ENCODE assay signal across 30 cellular contexts in the genomic region with DNA sequence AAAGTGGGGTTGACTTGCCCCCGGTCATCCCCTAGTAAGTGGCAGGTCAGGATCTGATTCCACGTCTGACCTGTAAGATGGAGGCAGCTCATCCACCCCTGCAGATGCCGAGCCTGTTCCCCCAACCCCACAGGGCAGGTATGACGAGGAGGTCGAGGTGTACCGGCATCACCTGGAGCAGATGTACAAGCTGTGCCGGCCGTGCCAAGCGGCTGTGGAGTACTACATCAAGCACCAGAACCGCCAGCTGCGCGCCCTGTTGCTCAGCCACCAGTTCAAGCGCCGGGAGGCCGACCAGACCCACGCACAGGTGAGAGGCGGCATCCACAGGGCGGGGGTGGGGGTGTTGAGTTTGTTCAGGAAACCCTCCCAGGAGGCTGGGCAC.
"Had no signal": no experiment of that assay in that cellular context is flagged by ENCODE, and none has a peak within 500 bp of the region (broad histone marks: within the 10 kb centered on the region; RNA-seq: fewer than 3 reads in every experiment).

No MANE protein-coding gene starts in this region.

- H3K9me3 Mint-ChIP-seq: endodermal cell; memory B cell; nephron; neural progenitor cell; stimulated activated naive CD8-positive, alpha-beta T cell treated with anti-CD3 and anti-CD28 coated beads, Interleukin-15, amount 100 ng/mL, for 72 hours had no signal

- H3K4me3 Mint-ChIP-seq: endodermal cell; memory B cell; nephron; neural progenitor cell; stimulated activated naive CD8-positive, alpha-beta T cell treated with anti-CD3 and anti-CD28 coated beads, Interleukin-15, amount 100 ng/mL, for 72 hours had no signal

- H3K4me3 ChIP-seq: dorsolateral prefrontal cortex, gastrocnemius medialis, hepatocyte, lung, neural progenitor cell, ovary, smooth muscle cell, suprapubic skin, transverse colon, vagina had no signal

- H3K4me2 ChIP-seq: hepatocyte, neural progenitor cell, smooth muscle cell had no signal

- ATAC-seq: esophagus mucosa; gastrocnemius medialis; left lobe of liver; sciatic nerve; stimulated activated naive CD8-positive, alpha-beta T cell treated with anti-CD3 and anti-CD28 coated beads, Interleukin-15, amount 100 ng/mL, for 72 hours had no signal

- H3K27me3 Mint-ChIP-seq: memory B cell; stimulated activated naive CD8-positive, alpha-beta T cell treated with anti-CD3 and anti-CD28 coated beads, Interleukin-15, amount 100 ng/mL, for 72 hours had no signal

- H3K27me3 ChIP-seq: dorsolateral prefrontal cortex, gastrocnemius medialis, hepatocyte, neural progenitor cell, ovary, suprapubic skin, transverse colon, vagina had no signal

- H2AFZ ChIP-seq: hepatocyte, neural progenitor cell had no signal

- H3K9me3 ChIP-seq: gastrocnemius medialis, ovary, suprapubic skin, transverse colon, vagina had no signal

- DNase-seq: effector CD4-positive, alpha-beta T cell; endodermal cell; foreskin fibroblast; gastrocnemius medialis; head of caudate nucleus; kidney; nucleus accumbens; ovary; retina; stimulated activated CD4-positive, alpha-beta T cell treated with anti-CD3 and anti-CD28 coated beads, Interleukin-12 subunit alpha, Interleukin-12 subunit beta, amount 100 ng/mL, for 4 hours; stimulated activated CD4-positive, alpha-beta T cell treated with anti-CD3 and anti-CD28 coated beads, Interleukin-1b, Interleukin-23, amount 100 ng/mL, for 48 hours; stimulated activated CD4-positive, alpha-beta T cell treated with anti-CD3 and anti-CD28 coated beads, Interleukin-4, amount 100 ng/mL, for 1 hour; stimulated activated CD8-positive, alpha-beta memory T cell treated with anti-CD3 and anti-CD28 coated beads, Interleukin-4, amount 100 ng/mL, for 48 hours; stimulated activated naive CD4-positive, alpha-beta T cell; stimulated activated naive CD8-positive, alpha-beta T cell treated with anti-CD3 and anti-CD28 coated beads, Interleukin-15, amount 100 ng/mL, for 72 hours; transverse colon had no signal

- H3K27ac Mint-ChIP-seq: endodermal cell; memory B cell; nephron; neural progenitor cell; stimulated activated naive CD8-positive, alpha-beta T cell treated with anti-CD3 and anti-CD28 coated beads, Interleukin-15, amount 100 ng/mL, for 72 hours had no signal

- H3K9ac ChIP-seq: neural progenitor cell had no signal

- FAIRE-seq: colon, kidney had no signal

- H3K27ac ChIP-seq: dorsolateral prefrontal cortex, epithelial cell of prostate, gastrocnemius medialis, hepatocyte, neural progenitor cell, ovary, suprapubic skin, transverse colon, vagina had no signal

- H3K36me3 ChIP-seq: neural progenitor cell, ovary had no signal
